ENCODE assay signal across 19 cellular contexts in the genomic region with DNA sequence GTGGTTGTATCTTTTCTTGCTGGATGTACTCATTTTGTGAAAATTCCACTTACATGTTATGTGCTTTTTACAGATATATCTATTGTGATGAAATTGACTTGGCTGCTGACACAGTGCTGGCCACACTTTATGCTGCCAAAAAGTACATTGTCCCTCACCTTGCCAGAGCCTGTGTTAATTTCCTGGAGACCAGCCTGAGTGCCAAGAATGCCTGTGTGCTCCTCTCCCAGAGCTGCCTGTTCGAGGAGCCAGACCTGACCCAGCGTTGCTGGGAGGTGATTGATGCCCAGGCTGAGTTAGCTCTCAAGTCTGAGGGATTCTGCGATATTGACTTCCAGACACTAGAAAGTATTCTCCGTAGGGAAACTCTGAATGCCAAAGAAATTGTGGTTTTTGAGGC.
"Had no signal": no experiment of that assay in that cellular context is flagged by ENCODE, and none has a peak within 500 bp of the region (broad histone marks: within the 10 kb centered on the region; RNA-seq: fewer than 3 reads in every experiment).

No MANE protein-coding gene starts in this region.

- H3K4me3 ChIP-seq: cardiac muscle cell, esophagus muscularis mucosa, sigmoid colon, smooth muscle cell, testis, vagina had no signal

- H3K9me3 ChIP-seq: esophagus muscularis mucosa, sigmoid colon, testis, vagina had no signal

- H3K4me1 Mint-ChIP-seq: activated CD4-positive, alpha-beta memory T cell treated with anti-CD3 and anti-CD28 coated beads, Interleukin-2, amount 10 ng/mL, durations not matched to agents 7 days and 5 days; activated naive CD8-positive, alpha-beta T cell treated with anti-CD3 and anti-CD28 coated beads, Interleukin-2, amount 10 ng/mL, durations not matched to agents 7 days and 5 days had no signal

- H3K4me3 Mint-ChIP-seq: activated CD4-positive, alpha-beta memory T cell treated with anti-CD3 and anti-CD28 coated beads, Interleukin-2, amount 10 ng/mL, durations not matched to agents 7 days and 5 days; activated naive CD4-positive, alpha-beta T cell treated with anti-CD3 and anti-CD28 coated beads for 36 hours; activated naive CD8-positive, alpha-beta T cell treated with anti-CD3 and anti-CD28 coated beads, Interleukin-2, amount 10 ng/mL, durations not matched to agents 7 days and 5 days; activated T-cell treated with anti-CD3 and anti-CD28 coated beads, Interleukin-2, amount 50 U/mL, for 72 hours; nephron; stimulated activated naive B cell treated with anti-CD40 and anti-IgM and Interleukin-4, amounts not matched to agents 10 μg/mL and 1 μg/mL and 100 μg/mL, for 72 hours had no signal

- ATAC-seq: activated T-cell treated with anti-CD3 and anti-CD28 coated beads, Interleukin-2, amount 50 U/mL, for 72 hours; stimulated activated naive B cell treated with anti-CD40 and anti-IgM and Interleukin-4, amounts not matched to agents 10 μg/mL and 1 μg/mL and 100 μg/mL, for 72 hours had no signal

- H3K27me3 ChIP-seq: cardiac muscle cell, esophagus muscularis mucosa, sigmoid colon, testis, vagina had no signal

- H3K27ac Mint-ChIP-seq: activated CD4-positive, alpha-beta memory T cell treated with anti-CD3 and anti-CD28 coated beads, Interleukin-2, amount 10 ng/mL, durations not matched to agents 7 days and 5 days; activated naive CD4-positive, alpha-beta T cell treated with anti-CD3 and anti-CD28 coated beads for 36 hours; activated naive CD8-positive, alpha-beta T cell treated with anti-CD3 and anti-CD28 coated beads, Interleukin-2, amount 10 ng/mL, durations not matched to agents 7 days and 5 days; activated T-cell treated with anti-CD3 and anti-CD28 coated beads, Interleukin-2, amount 50 U/mL, for 72 hours; nephron; stimulated activated naive B cell treated with anti-CD40 and anti-IgM and Interleukin-4, amounts not matched to agents 10 μg/mL and 1 μg/mL and 100 μg/mL, for 72 hours had no signal

- H3K9me3 Mint-ChIP-seq: activated CD4-positive, alpha-beta memory T cell treated with anti-CD3 and anti-CD28 coated beads, Interleukin-2, amount 10 ng/mL, durations not matched to agents 7 days and 5 days; activated naive CD4-positive, alpha-beta T cell treated with anti-CD3 and anti-CD28 coated beads for 36 hours; activated naive CD8-positive, alpha-beta T cell treated with anti-CD3 and anti-CD28 coated beads, Interleukin-2, amount 10 ng/mL, durations not matched to agents 7 days and 5 days; activated T-cell treated with anti-CD3 and anti-CD28 coated beads, Interleukin-2, amount 50 U/mL, for 72 hours; nephron; stimulated activated naive B cell treated with anti-CD40 and anti-IgM and Interleukin-4, amounts not matched to agents 10 μg/mL and 1 μg/mL and 100 μg/mL, for 72 hours had no signal

- H3K27me3 Mint-ChIP-seq: activated CD4-positive, alpha-beta memory T cell treated with anti-CD3 and anti-CD28 coated beads, Interleukin-2, amount 10 ng/mL, durations not matched to agents 7 days and 5 days; stimulated activated naive B cell treated with anti-CD40 and anti-IgM and Interleukin-4, amounts not matched to agents 10 μg/mL and 1 μg/mL and 100 μg/mL, for 72 hours had no signal

- DNase-seq: activated CD4-positive, alpha-beta memory T cell treated with anti-CD3 and anti-CD28 coated beads, Interleukin-2, amount 10 ng/mL, durations not matched to agents 7 days and 5 days; activated CD4-positive, alpha-beta T cell treated with anti-CD3 and anti-CD28 coated beads for 48 hours; activated effector memory CD4-positive, alpha-beta T cell treated with Interleukin-2 at 50 U/mL for 16 hours; activated naive CD4-positive, alpha-beta T cell treated with anti-CD3 and anti-CD28 coated beads for 36 hours; activated naive CD8-positive, alpha-beta T cell treated with anti-CD3 and anti-CD28 coated beads, Interleukin-2, amount 10 ng/mL, durations not matched to agents 7 days and 5 days; activated T-cell treated with anti-CD3 and anti-CD28 coated beads, Interleukin-2, amount 50 U/mL, for 72 hours; glutamatergic neuron; sigmoid colon; stimulated activated CD4-positive, alpha-beta T cell treated with anti-CD3 and anti-CD28 coated beads, Interleukin-2, amount 100 ng/mL, for 48 hours; stimulated activated CD8-positive, alpha-beta memory T cell treated with anti-CD3 and anti-CD28 coated beads, Interleukin-4, amount 100 ng/mL, for 48 hours; stimulated activated naive B cell treated with anti-CD40 and anti-IgM and Interleukin-4, amounts not matched to agents 10 μg/mL and 1 μg/mL and 100 μg/mL, for 72 hours; testis; trophoblast cell had no signal

- H3K27ac ChIP-seq: cardiac muscle cell, esophagus muscularis mucosa, parathyroid adenoma, sigmoid colon, testis, vagina had no signal

- H3K36me3 Mint-ChIP-seq: activated naive CD8-positive, alpha-beta T cell treated with anti-CD3 and anti-CD28 coated beads, Interleukin-2, amount 10 ng/mL, durations not matched to agents 7 days and 5 days had no signal
